In genomic region chr5:28408186-28408585, GRCh38 we compare ENCODE assay signal across 16 cellular contexts.
DNase-seq lines count a peak whose midpoint lies in the region; ATAC-seq and TF ChIP-seq lines count a peak whose summit lies in the region.
"Had no signal": no experiment of that assay in that cellular context is flagged by ENCODE, and none has a peak within 500 bp of the region (broad histone marks: within the 10 kb centered on the region; RNA-seq: fewer than 3 reads in every experiment).

No MANE protein-coding gene starts in this region.

- no peak overlapping the region for H3K27ac Mint-ChIP-seq in naive thymus-derived CD4-positive, alpha-beta T cell
- H3K27ac Mint-ChIP-seq: CD8-positive, alpha-beta T cell; nephron had no signal

- H3K27me3 Mint-ChIP-seq in naive thymus-derived CD4-positive, alpha-beta T cell: no peaks in the 10 kb centered on the region

- in situ Hi-C loops in astrocyte of the cerebellum (cut with HindIII; ENCODE audit: low sequenced_read_pairs): no loop called here

- H3K4me3 Mint-ChIP-seq in naive thymus-derived CD4-positive, alpha-beta T cell: no peak overlapping the region
- H3K4me3 Mint-ChIP-seq: CD8-positive, alpha-beta T cell; nephron had no signal

- H3K4me3 ChIP-seq in astrocyte of the cerebellum (ENCODE audit: low read depth, low read length): no peak overlapping the region
- no peak overlapping the region for H3K4me3 ChIP-seq in upper lobe of right lung
- H3K4me3 ChIP-seq in naive thymus-derived CD4-positive, alpha-beta T cell (ENCODE audit: low read length): no peak overlapping the region
- H3K4me3 ChIP-seq: cardiac muscle cell, heart right ventricle, right atrium auricular region had no signal

- POLR2A ChIA-PET in naive thymus-derived CD4-positive, alpha-beta T cell (lab: Charles Lee): no interaction called here

- H3K36me3 Mint-ChIP-seq in naive thymus-derived CD4-positive, alpha-beta T cell: no peaks in the 10 kb centered on the region
- H3K36me3 Mint-ChIP-seq: CD8-positive, alpha-beta T cell had no signal

- ATAC-seq in upper lobe of right lung: peak; percentile 80
- ATAC-seq in GM18868 (IDR thresholded peaks at IDR 0.05; ENCODE audit: unreplicated experiment): no peak
- ATAC-seq in naive thymus-derived CD4-positive, alpha-beta T cell: no peak
- ATAC-seq: CD8-positive, alpha-beta T cell; heart right ventricle; left lobe of liver had no signal

- no peaks in the 10 kb centered on the region for H3K36me3 ChIP-seq in upper lobe of right lung
- H3K36me3 ChIP-seq in naive thymus-derived CD4-positive, alpha-beta T cell (ENCODE audit: control insufficient read depth in 2 of 3, insufficient read depth in 3 of 3, low read length in 3 of 3): no peaks in the 10 kb centered on the region
- H3K36me3 ChIP-seq: cardiac muscle cell, heart right ventricle, right atrium auricular region had no signal

- no peaks in the 10 kb centered on the region for H3K4me1 ChIP-seq in upper lobe of right lung
- no peaks in the 10 kb centered on the region for H3K4me1 ChIP-seq in naive thymus-derived CD4-positive, alpha-beta T cell (ENCODE audit: control insufficient read depth in 2 of 2, insufficient read depth in 2 of 2, low read length in 2 of 2)
- H3K4me1 ChIP-seq: heart right ventricle, right atrium auricular region had no signal

- TF ChIP-seq CTCF in astrocyte of the cerebellum (IDR thresholded peaks at IDR 0.05; ENCODE audit: low read depth, low read length, missing control alignments) (no peak), upper lobe of right lung (IDR thresholded peaks at IDR 0.05) (no peak)

- no peaks in the 10 kb centered on the region for H3K27me3 ChIP-seq in upper lobe of right lung
- no peaks in the 10 kb centered on the region for H3K27me3 ChIP-seq in naive thymus-derived CD4-positive, alpha-beta T cell (ENCODE audit: control insufficient read depth in 2 of 2, insufficient read depth in 2 of 2, low read length in 2 of 2)
- H3K27me3 ChIP-seq: cardiac muscle cell, heart right ventricle, right atrium auricular region had no signal

- DNase-seq in LHCN-M2 (ENCODE audit: low read depth) (peak; percentile 80), astrocyte of the cerebellum (ENCODE audit: low read depth) (peak; percentile 88), glomerular visceral epithelial cell (ENCODE audit: extremely low spot score) (peak; percentile 86), upper lobe of right lung (no peak), activated T-cell treated with anti-CD3 and anti-CD28 coated beads for 4 hours (no peak)
- DNase-seq in NK-92 treated with Interleukin-12 subunit alpha and Interleukin-12 subunit beta, amount 100 ng/mL, for 24 hours (lab: John Stamatoyannopoulos, UW): no peak
- no peak for DNase-seq in naive thymus-derived CD4-positive, alpha-beta T cell
- DNase-seq: CD8-positive, alpha-beta T cell; heart right ventricle; NCI-H2171 treated with DMSO at 0.1 percent for 48 hours; stimulated activated CD4-positive, alpha-beta T cell treated with anti-CD3 and anti-CD28 coated beads, Interleukin-4, amount 100 ng/mL, for 24 hours had no signal

- H3K9me3 ChIP-seq in upper lobe of right lung: no peaks in the 10 kb centered on the region
- H3K9me3 ChIP-seq in naive thymus-derived CD4-positive, alpha-beta T cell (ENCODE audit: control insufficient read depth in 2 of 3, low read length in 3 of 3): peaks cover 0 to 6% (median 0%) of the 10 kb centered on the region in 3 experiments
- H3K9me3 ChIP-seq: right atrium auricular region had no signal

- H3K4me1 Mint-ChIP-seq in naive thymus-derived CD4-positive, alpha-beta T cell: no peaks in the 10 kb centered on the region
- H3K4me1 Mint-ChIP-seq: nephron had no signal

- H3K9me3 Mint-ChIP-seq in naive thymus-derived CD4-positive, alpha-beta T cell: peaks cover 0 to 45% (median 9%) of the 10 kb centered on the region in 11 donors

- intact Hi-C loops in upper lobe of right lung (cut with DNase I): no loop called here
- intact Hi-C loops in naive thymus-derived CD4-positive, alpha-beta T cell (cut with micrococcal nuclease): no loop called here

- CTCF ChIA-PET in naive thymus-derived CD4-positive, alpha-beta T cell (lab: Charles Lee): no interaction called here

- H3K27ac ChIP-seq in upper lobe of right lung: no peak overlapping the region
- no peak overlapping the region for H3K27ac ChIP-seq in naive thymus-derived CD4-positive, alpha-beta T cell (ENCODE audit: low read depth, low read length)
- H3K27ac ChIP-seq: cardiac muscle cell, heart right ventricle, right atrium auricular region had no signal

Comparison
In these comparisons a context has a peak if more than half of its experiments do, and no peak if none do; other contexts are left out.
1. DNase-seq: peak in LHCN-M2 (single experiment), astrocyte of the cerebellum (single experiment) and glomerular visceral epithelial cell (single experiment); none in upper lobe of right lung (single experiment), activated T-cell treated with anti-CD3 and anti-CD28 coated beads for 4 hours (single experiment), NK-92 treated with Interleukin-12 subunit alpha and Interleukin-12 subunit beta, amount 100 ng/mL, for 24 hours (single experiment) and naive thymus-derived CD4-positive, alpha-beta T cell (0 of 9).